20 cellular contexts compared by ENCODE assay signal in the genomic region with DNA sequence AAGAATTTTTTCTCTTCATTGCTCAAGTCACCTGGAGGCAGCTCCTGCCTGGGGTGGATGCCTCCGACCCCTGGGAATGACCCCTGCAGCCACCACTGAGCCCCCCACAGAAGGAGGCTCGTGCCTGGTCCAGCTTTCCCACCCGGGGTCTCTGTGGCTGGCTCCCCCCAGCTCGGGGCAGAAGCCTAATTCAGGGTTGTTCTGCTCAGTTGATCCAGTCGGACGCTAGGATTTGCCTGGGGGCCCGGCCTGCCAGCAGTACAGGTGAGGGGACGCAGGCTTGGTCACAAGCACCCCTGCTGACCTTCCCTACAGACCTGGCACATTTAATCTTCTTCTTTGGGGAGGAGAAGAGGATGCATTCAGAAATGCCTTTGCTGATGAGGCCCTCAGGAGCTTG.
"Had no signal": no experiment of that assay in that cellular context is flagged by ENCODE, and none has a peak within 500 bp of the region (broad histone marks: within the 10 kb centered on the region; RNA-seq: fewer than 3 reads in every experiment).

No MANE protein-coding gene starts in this region.

- H3K4me3 Mint-ChIP-seq: dendritic cell treated with granulocyte-macrophage colony-stimulating factor and Interleukin-4, amounts not matched to agents 40 ng/mL and 50 ng/mL, for 4 days; effector memory CD8-positive, alpha-beta T cell; nephron progenitor cell had no signal

- H3K9me3 ChIP-seq: esophagus muscularis mucosa, gastrocnemius medialis, left lung, lower lobe of right lung, thyroid gland, upper lobe of right lung, vagina had no signal

- H3K4me3 ChIP-seq: esophagus muscularis mucosa, gastrocnemius medialis, heart right ventricle, left lung, lower lobe of right lung, smooth muscle cell, thyroid gland, upper lobe of right lung, vagina had no signal

- H3K27ac ChIP-seq: epithelial cell of prostate, esophagus muscularis mucosa, gastrocnemius medialis, heart right ventricle, left lung, lower lobe of right lung, thyroid gland, upper lobe of right lung, vagina had no signal

- H3K36me3 ChIP-seq: esophagus muscularis mucosa, gastrocnemius medialis, heart right ventricle, left lung, lower lobe of right lung, thyroid gland, upper lobe of right lung, vagina had no signal

- DNase-seq: effector memory CD8-positive, alpha-beta T cell; gastrocnemius medialis; heart right ventricle; hypothalamus; islet precursor cell; lower lobe of right lung; mesendoderm; naive thymus-derived CD4-positive, alpha-beta T cell; nephron progenitor cell; stimulated activated CD4-positive, alpha-beta T cell treated with anti-CD3 and anti-CD28 coated beads, Interleukin-2, amount 100 ng/mL, for 48 hours; stimulated activated naive CD4-positive, alpha-beta T cell treated with Interleukin-2 at 50 U/mL for 16 hours; upper lobe of right lung had no signal

- H3K4me2 ChIP-seq: smooth muscle cell had no signal

- H3K4me1 ChIP-seq: gastrocnemius medialis, vagina had no signal

- H3K27ac Mint-ChIP-seq: dendritic cell treated with granulocyte-macrophage colony-stimulating factor and Interleukin-4, amounts not matched to agents 40 ng/mL and 50 ng/mL, for 4 days; effector memory CD8-positive, alpha-beta T cell; naive thymus-derived CD4-positive, alpha-beta T cell; nephron progenitor cell had no signal

- ATAC-seq: effector memory CD8-positive, alpha-beta T cell; gastrocnemius medialis; left lung; lower lobe of right lung; naive thymus-derived CD4-positive, alpha-beta T cell; right cardiac atrium; upper lobe of right lung had no signal

- H3K27me3 ChIP-seq: heart right ventricle, left lung, thyroid gland, upper lobe of right lung, vagina had no signal
